ENCODE assay signal across 10 cellular contexts in genomic region chr13:27919299-27919933, GRCh38. TPM values are rescaled to one million over a fixed set of nuclear protein-coding genes. Genes with fewer than 3 reads are reported as not detected.
A peak's percentile ranks its signal among the peaks of the same experiment; 100 is the strongest.
DNase-seq lines count a peak whose midpoint lies in the region; ATAC-seq and TF ChIP-seq lines count a peak whose summit lies in the region.
"Had no signal": no experiment of that assay in that cellular context is flagged by ENCODE, and none has a peak within 500 bp of the region (broad histone marks: within the 10 kb centered on the region; RNA-seq: fewer than 3 reads in every experiment).

No MANE protein-coding gene starts in this region.

- H3K4me3 ChIP-seq in duodenal mucosa (ENCODE audit: low read depth in 1 of 2, low read length in 2 of 2) (peak overlapping the region; percentile 87 to 98), sigmoid colon (peak overlapping the region in 3 of 4 donors; percentile 26 to 46 (median 31))

- peaks cover 14 to 22% of the 10 kb centered on the region in 2 donors for H3K4me1 ChIP-seq in duodenal mucosa (ENCODE audit: control insufficient read depth in 1 of 2, insufficient read depth in 2 of 2, low read length in 2 of 2)
- H3K4me1 ChIP-seq in sigmoid colon: peaks cover 0 to 49% (median 44%) of the 10 kb centered on the region in 4 donors
- H3K4me1 ChIP-seq: foreskin keratinocyte had no signal

- H3K27me3 Mint-ChIP-seq in activated T-helper 1 cell treated with anti-CD3 and anti-CD28 coated beads, Interleukin-12 subunit alpha, Interleukin-12 subunit beta, Interleukin-2, Interleukin-4 antibody, amounts not matched to agents 30 ng/mL and 10 ng/mL and 1 ng/mL, durations not matched to agents 14 hours and 24 hours and 36 hours (ENCODE audit: insufficient read depth): peaks cover 69% of the 10 kb centered on the region

- peaks cover 37 to 45% of the 10 kb centered on the region in 2 donors for H3K27me3 ChIP-seq in duodenal mucosa (ENCODE audit: control insufficient read depth in 1 of 2, insufficient read depth in 2 of 2, low read length in 2 of 2)
- H3K27me3 ChIP-seq in sigmoid colon: peaks cover 85 to 100% (median 94%) of the 10 kb centered on the region in 3 donors

- H3K4me1 Mint-ChIP-seq in activated T-helper 1 cell treated with anti-CD3 and anti-CD28 coated beads, Interleukin-12 subunit alpha, Interleukin-12 subunit beta, Interleukin-2, Interleukin-4 antibody, amounts not matched to agents 30 ng/mL and 10 ng/mL and 1 ng/mL, durations not matched to agents 14 hours and 24 hours and 36 hours (ENCODE audit: low read depth): peaks cover 5% of the 10 kb centered on the region

- no peak for ATAC-seq in HG02678 (IDR thresholded peaks at IDR 0.05; ENCODE audit: unreplicated experiment)
- ATAC-seq in HG03196 (IDR thresholded peaks at IDR 0.05; ENCODE audit: unreplicated experiment): no peak

- no peaks in the 10 kb centered on the region for H3K36me3 Mint-ChIP-seq in activated T-helper 1 cell treated with anti-CD3 and anti-CD28 coated beads, Interleukin-12 subunit alpha, Interleukin-12 subunit beta, Interleukin-2, Interleukin-4 antibody, amounts not matched to agents 30 ng/mL and 10 ng/mL and 1 ng/mL, durations not matched to agents 14 hours and 24 hours and 36 hours (ENCODE audit: low read depth)

- no peak overlapping the region for H3K4me3 Mint-ChIP-seq in activated T-helper 1 cell treated with anti-CD3 and anti-CD28 coated beads, Interleukin-12 subunit alpha, Interleukin-12 subunit beta, Interleukin-2, Interleukin-4 antibody, amounts not matched to agents 30 ng/mL and 10 ng/mL and 1 ng/mL, durations not matched to agents 14 hours and 24 hours and 36 hours

- H3K9me3 Mint-ChIP-seq in activated T-helper 1 cell treated with anti-CD3 and anti-CD28 coated beads, Interleukin-12 subunit alpha, Interleukin-12 subunit beta, Interleukin-2, Interleukin-4 antibody, amounts not matched to agents 30 ng/mL and 10 ng/mL and 1 ng/mL, durations not matched to agents 14 hours and 24 hours and 36 hours: no peaks in the 10 kb centered on the region

- 11 to 14% methylated on average over 17 of the region's 17 CpGs for WGBS in sigmoid colon, 2 donors

- no peak for TF ChIP-seq CTCF in sigmoid colon (IDR thresholded peaks at IDR 0.05)

- H3K36me3 ChIP-seq in duodenal mucosa (ENCODE audit: control insufficient read depth in 1 of 2, insufficient read depth in 2 of 2, low read length in 2 of 2) (peaks cover 0 to 20% of the 10 kb centered on the region in 2 donors), sigmoid colon (no peaks in the 10 kb centered on the region)

- TF ChIP-seq POLR2A in sigmoid colon (IDR thresholded peaks at IDR 0.05): no peak

- no peak overlapping the region for H3K27ac Mint-ChIP-seq in activated T-helper 1 cell treated with anti-CD3 and anti-CD28 coated beads, Interleukin-12 subunit alpha, Interleukin-12 subunit beta, Interleukin-2, Interleukin-4 antibody, amounts not matched to agents 30 ng/mL and 10 ng/mL and 1 ng/mL, durations not matched to agents 14 hours and 24 hours and 36 hours

- peak overlapping the region; percentile 6 to 68 for H3K9ac ChIP-seq in duodenal mucosa (ENCODE audit: low read depth in 1 of 2, low read length in 2 of 2)

- H3K27ac ChIP-seq in duodenal mucosa (ENCODE audit: low read depth, low read length) (no peak overlapping the region), sigmoid colon (no peak overlapping the region)
- H3K27ac ChIP-seq: foreskin keratinocyte had no signal

- TF ChIP-seq EP300 in sigmoid colon (IDR thresholded peaks at IDR 0.05): no peak

- H3K9me3 ChIP-seq in duodenal mucosa (ENCODE audit: control insufficient read depth in 1 of 2, low read length in 2 of 2): no peaks in the 10 kb centered on the region
- H3K9me3 ChIP-seq in sigmoid colon: no peaks in the 10 kb centered on the region

- intact Hi-C loops in sigmoid colon (cut with DNase I): no loop called here
- intact Hi-C loops in activated T-helper 1 cell treated with anti-CD3 and anti-CD28 coated beads, Interleukin-12 subunit alpha, Interleukin-12 subunit beta, Interleukin-2, Interleukin-4 antibody, amounts not matched to agents 30 ng/mL and 10 ng/mL and 1 ng/mL, durations not matched to agents 14 hours and 24 hours and 36 hours (cut with micrococcal nuclease): no loop called here

- DNase-seq in NCI-H2171 treated with DMSO at 0.1 percent for 48 hours (lab: John Stamatoyannopoulos, UW) (peak; percentile 11), NCI-H2171 (lab: John Stamatoyannopoulos, UW) (no peak), NCI-H1105 treated with DMSO at 0.1 percent for 48 hours (lab: John Stamatoyannopoulos, UW) (peak; percentile 81), sigmoid colon (no peak)
- DNase-seq in activated T-helper 1 cell treated with anti-CD3 and anti-CD28 coated beads, Interleukin-12 subunit alpha, Interleukin-12 subunit beta, Interleukin-2, Interleukin-4 antibody, amounts not matched to agents 30 ng/mL and 10 ng/mL and 1 ng/mL, durations not matched to agents 14 hours and 24 hours and 36 hours (ENCODE audit: low spot score): no peak
- DNase-seq: foreskin keratinocyte, OCI-M1 had no signal

RNA-seq across cellular contexts. Expression of gene PDX1, which starts 0.4 kb away (rescaled TPM):
- not detected for total RNA-seq in sigmoid colon
- under 1 TPM in 2 of 3 donors, not detected in 1; under 0.01 to 0.39 TPM for polyA plus RNA-seq in sigmoid colon
- total RNA-seq in activated T-helper 1 cell treated with anti-CD3 and anti-CD28 coated beads, Interleukin-12 subunit alpha, Interleukin-12 subunit beta, Interleukin-2, Interleukin-4 antibody, amounts not matched to agents 30 ng/mL and 10 ng/mL and 1 ng/mL, durations not matched to agents 14 hours and 24 hours and 36 hours: not detected in 2 replicates
- total RNA-seq: foreskin keratinocyte had no signal
- polyA plus RNA-seq: foreskin keratinocyte had no signal

RNA-seq across cellular contexts. Expression of gene CDX2, which starts 49.7 kb away (rescaled TPM):
- total RNA-seq in sigmoid colon: not detected
- polyA plus RNA-seq in sigmoid colon: 100 to 1,000 TPM; 146 to 220 (median 168) TPM
- not detected in 2 replicates for total RNA-seq in activated T-helper 1 cell treated with anti-CD3 and anti-CD28 coated beads, Interleukin-12 subunit alpha, Interleukin-12 subunit beta, Interleukin-2, Interleukin-4 antibody, amounts not matched to agents 30 ng/mL and 10 ng/mL and 1 ng/mL, durations not matched to agents 14 hours and 24 hours and 36 hours
- total RNA-seq: foreskin keratinocyte had no signal
- polyA plus RNA-seq: foreskin keratinocyte had no signal

Comparison
In these comparisons a context has a peak if more than half of its experiments do, and no peak if none do; other contexts are left out.
1. DNase-seq: peak in NCI-H2171 treated with DMSO at 0.1 percent for 48 hours (single experiment) and NCI-H1105 treated with DMSO at 0.1 percent for 48 hours (single experiment); none in NCI-H2171 (single experiment), sigmoid colon (single experiment) and activated T-helper 1 cell treated with anti-CD3 and anti-CD28 coated beads, Interleukin-12 subunit alpha, Interleukin-12 subunit beta, Interleukin-2, Interleukin-4 antibody, amounts not matched to agents 30 ng/mL and 10 ng/mL and 1 ng/mL, durations not matched to agents 14 hours and 24 hours and 36 hours (single experiment).